ENCODE assay signal across 30 cellular contexts in the genomic region with DNA sequence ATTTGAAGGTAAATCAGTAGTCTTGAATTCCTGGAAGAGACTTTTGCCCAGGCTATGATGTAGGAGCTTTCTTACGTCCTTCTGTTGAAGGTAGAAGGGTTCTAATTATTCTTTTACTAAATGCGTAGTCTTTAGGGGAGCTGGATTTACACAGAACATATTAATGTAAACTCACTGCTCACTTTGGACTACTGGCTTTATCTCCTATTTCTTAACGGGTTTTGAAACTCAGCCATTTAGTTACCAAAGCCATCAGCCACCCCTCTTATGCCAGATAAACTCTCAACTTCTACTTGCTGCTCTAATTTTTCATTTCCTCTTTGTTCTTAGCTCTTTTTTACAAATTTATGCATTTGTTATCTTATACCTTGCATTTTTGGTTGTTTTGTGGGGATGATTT.
"Had no signal": no experiment of that assay in that cellular context is flagged by ENCODE, and none has a peak within 500 bp of the region (broad histone marks: within the 10 kb centered on the region; RNA-seq: fewer than 3 reads in every experiment).

No MANE protein-coding gene starts in this region.

- H3K4me3 ChIP-seq: left ventricle myocardium inferior, lung, mucosa of descending colon, pancreas, prostate gland, skin epidermis, stomach, testis, thyroid gland, transverse colon, upper lobe of left lung, vagina had no signal

- H3K4me1 ChIP-seq: prostate gland, testis, transverse colon, vagina had no signal

- H3K27me3 ChIP-seq: pancreas, stomach, testis, thyroid gland, transverse colon, upper lobe of left lung, vagina had no signal

- H3K27ac ChIP-seq: left ventricle myocardium inferior, pancreas, prostate gland, skin epidermis, stomach, testis, thyroid gland, transverse colon, upper lobe of left lung, vagina had no signal

- H3K9me3 ChIP-seq: left ventricle myocardium inferior, mucosa of descending colon, pancreas, prostate gland, stomach, testis, thyroid gland, transverse colon, upper lobe of left lung, vagina had no signal

- DNase-seq: hypothalamus; immature natural killer cell; kidney; left colon; left ventricle myocardium inferior; midbrain; mucosa of descending colon; naive thymus-derived CD4-positive, alpha-beta T cell; nucleus accumbens; pancreas; posterior cingulate gyrus; retina; right cardiac atrium; stimulated activated CD4-positive, alpha-beta T cell treated with anti-CD3 and anti-CD28 coated beads, Interleukin-12 subunit alpha, Interleukin-12 subunit beta, amount 100 ng/mL, for 4 hours; stimulated activated CD4-positive, alpha-beta T cell treated with anti-CD3 and anti-CD28 coated beads, Interleukin-15, amount 100 ng/mL, for 24 hours; stimulated activated CD4-positive, alpha-beta T cell treated with anti-CD3 and anti-CD28 coated beads, Interleukin-2, amount 100 ng/mL, for 24 hours; stimulated activated CD4-positive, alpha-beta T cell treated with anti-CD3 and anti-CD28 coated beads, Interleukin-4, amount 100 ng/mL, for 1 hour; stimulated activated naive B cell treated with anti-CD40 and anti-IgM and Interleukin-4, amounts not matched to agents 10 μg/mL and 1 μg/mL and 100 μg/mL, for 72 hours; stimulated activated naive CD8-positive, alpha-beta T cell treated with anti-CD3 and anti-CD28 coated beads, Interleukin-15, Interleukin-2, amounts not matched to agents 100 U/mL and 50 U/mL, for 24 hours; stomach; testis; thyroid gland; transverse colon; upper lobe of left lung had no signal

- ATAC-seq: left colon; mucosa of descending colon; naive thymus-derived CD4-positive, alpha-beta T cell; natural killer cell treated with Interleukin-12 subunit alpha and Interleukin-12 subunit beta and Interleukin-15 and Interleukin-18, amount 100 ng/mL, for 72 hours; pancreas; right cardiac atrium; sciatic nerve; stimulated activated naive B cell treated with anti-CD40 and anti-IgM and Interleukin-4, amounts not matched to agents 10 μg/mL and 1 μg/mL and 100 μg/mL, for 72 hours; stimulated activated naive CD8-positive, alpha-beta T cell treated with anti-CD3 and anti-CD28 coated beads, Interleukin-15, Interleukin-2, amounts not matched to agents 100 U/mL and 50 U/mL, for 24 hours had no signal

- H3K36me3 ChIP-seq: left ventricle myocardium inferior, pancreas, prostate gland, thyroid gland, transverse colon, upper lobe of left lung, vagina had no signal
